28 cellular contexts compared by ENCODE assay signal in genomic region chr15:33638439-33638838, GRCh38.
"Had no signal": no experiment of that assay in that cellular context is flagged by ENCODE, and none has a peak within 500 bp of the region (broad histone marks: within the 10 kb centered on the region; RNA-seq: fewer than 3 reads in every experiment).

No MANE protein-coding gene starts in this region.

- DNase-seq: activated B cell treated with CpG ODN at 0.5 μM for 24 hours; activated CD4-positive, alpha-beta memory T cell treated with anti-CD3 and anti-CD28 coated beads for 36 hours; activated CD4-positive, alpha-beta T cell treated with anti-CD3 and anti-CD28 coated beads for 4 hours; activated CD4-positive, alpha-beta T cell treated with anti-CD3 and anti-CD28 coated beads, Interleukin-2, amount 50 U/mL, for 1 hour; activated CD4-positive, CD25-positive, alpha-beta regulatory T cell treated with anti-CD3 and anti-CD28 coated beads, Interleukin-2, amount 50 U/mL, for 72 hours; activated CD8-positive, alpha-beta memory T cell treated with anti-CD3 and anti-CD28 coated beads, Interleukin-2, amount 50 U/mL, for 4 hours; activated gamma-delta T cell treated with Interleukin-2 at 50 U/mL for 16 hours; activated naive CD4-positive, alpha-beta T cell treated with anti-CD3 and anti-CD28 coated beads, Interleukin-2, amount 10 ng/mL, durations not matched to agents 7 days and 5 days; activated naive CD8-positive, alpha-beta T cell treated with anti-CD3 and anti-CD28 coated beads, Interleukin-2, amount 50 U/mL, for 24 hours; activated T-cell treated with anti-CD3 and anti-CD28 coated beads for 4 hours; activated T-cell treated with anti-CD3 and anti-CD28 coated beads, Interleukin-2, amount 50 U/mL, for 4 hours; amniotic stem cell; aorta; NCI-H1105; NCI-H1417 treated with DMSO at 0.1 percent for 48 hours; NCI-H187 treated with DMSO at 0.1 percent for 48 hours; NCI-H2081; NCI-H226; NCI-H446 treated with DMSO at 0.1 percent for 48 hours; NCI-H524; PC-3; Peyer's patch; RPMI8226; SHP77 treated with DMSO at 0.1 percent for 48 hours; SK-N-SH; T-cell; T-helper 2 cell; T-helper 9 cell had no signal

- ATAC-seq: activated naive CD8-positive, alpha-beta T cell treated with anti-CD3 and anti-CD28 coated beads, Interleukin-2, amount 50 U/mL, for 24 hours; activated T-cell treated with anti-CD3 and anti-CD28 coated beads, Interleukin-2, amount 50 U/mL, for 4 hours; PC-3; T-cell had no signal
